Comparison of ENCODE assay signal across 8 cellular contexts in the genomic region with DNA sequence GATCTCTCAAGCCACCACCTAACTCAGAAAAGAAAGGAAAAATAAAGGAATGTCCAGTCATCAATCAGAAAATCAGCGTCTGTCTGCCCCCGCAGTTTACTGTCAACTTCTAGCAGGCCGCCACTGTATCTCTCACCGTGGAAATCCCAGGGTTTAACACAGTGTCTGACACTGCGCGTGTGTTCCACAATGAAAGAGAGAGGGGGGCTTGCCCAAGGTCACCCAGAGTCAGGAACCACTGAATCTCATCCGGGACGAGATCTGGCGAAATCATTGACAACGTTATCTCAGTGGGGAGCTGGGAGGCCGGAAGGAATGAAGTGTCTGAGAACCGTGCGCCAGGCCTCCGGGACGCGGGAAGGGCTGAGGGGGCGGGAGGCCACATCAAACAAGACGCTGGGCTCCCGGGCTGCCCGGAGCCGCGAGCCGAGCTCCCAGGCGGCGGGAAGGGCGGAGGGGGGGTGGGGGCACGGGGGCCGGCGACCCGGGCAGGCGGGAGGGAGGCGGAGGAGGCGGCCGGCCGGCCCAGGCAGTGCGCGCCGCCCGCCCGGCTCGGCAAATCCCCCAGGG. TPM values are rescaled to one million over a fixed set of nuclear protein-coding genes. Genes with fewer than 3 reads are reported as not detected.
A peak's percentile ranks its signal among the peaks of the same experiment; 100 is the strongest.
DNase-seq lines count a peak whose midpoint lies in the region; ATAC-seq and TF ChIP-seq lines count a peak whose summit lies in the region.

No MANE protein-coding gene starts in this region.

- H3K4me1 Mint-ChIP-seq in activated CD8-positive, alpha-beta T cell treated with anti-CD3 and anti-CD28 coated beads, Interleukin-2, amount 10 ng/mL, durations not matched to agents 7 days and 5 days (ENCODE audit: low read depth): peaks cover 49% of the 10 kb centered on the region
- peaks cover 59% of the 10 kb centered on the region for H3K4me1 Mint-ChIP-seq in neural progenitor cell

- peaks cover 4% of the 10 kb centered on the region; the same call in 1 of the 2 replicates for H3K27me3 ChIP-seq in Karpas-422 (ENCODE audit: low read length)
- H3K27me3 ChIP-seq in neural progenitor cell: peaks cover 3% of the 10 kb centered on the region

- no peaks in the 10 kb centered on the region for H3K36me3 Mint-ChIP-seq in activated CD8-positive, alpha-beta T cell treated with anti-CD3 and anti-CD28 coated beads, Interleukin-2, amount 10 ng/mL, durations not matched to agents 7 days and 5 days (ENCODE audit: low read depth)
- H3K36me3 Mint-ChIP-seq in neural progenitor cell: peaks cover 10% of the 10 kb centered on the region

- H3K4me3 ChIP-seq in Karpas-422 (ENCODE audit: low read length) (peak overlapping the region; percentile 61), fibroblast of the aortic adventitia (ENCODE audit: low read depth, low read length) (peak overlapping the region; percentile 39), neural progenitor cell (peak overlapping the region; percentile 12)

- H4K20me1 ChIP-seq in Karpas-422 (ENCODE audit: insufficient read depth, low read depth, low read length) (no peaks in the 10 kb centered on the region; the same call in 1 of the 2 replicates), neural progenitor cell (ENCODE audit: low read depth) (peaks cover 26% of the 10 kb centered on the region)

- H3F3A ChIP-seq in neural progenitor cell (ENCODE audit: low read depth): peaks cover 80% of the 10 kb centered on the region

- peaks cover 72% of the 10 kb centered on the region for H3K4me1 ChIP-seq in Karpas-422 (ENCODE audit: low read length)
- peaks cover 59% of the 10 kb centered on the region for H3K4me1 ChIP-seq in neural progenitor cell

- ATAC-seq in activated CD8-positive, alpha-beta T cell treated with anti-CD3 and anti-CD28 coated beads, Interleukin-2, amount 10 ng/mL, durations not matched to agents 7 days and 5 days: no peak
- ATAC-seq in HG03095 (IDR thresholded peaks at IDR 0.05; ENCODE audit: unreplicated experiment): no peak
- ATAC-seq in HG03025 (IDR thresholded peaks at IDR 0.05; ENCODE audit: low FRiP score, unreplicated experiment): no peak

- no peaks in the 10 kb centered on the region for H3K9me3 Mint-ChIP-seq in activated CD8-positive, alpha-beta T cell treated with anti-CD3 and anti-CD28 coated beads, Interleukin-2, amount 10 ng/mL, durations not matched to agents 7 days and 5 days (ENCODE audit: insufficient read depth)
- H3K9me3 Mint-ChIP-seq in neural progenitor cell: no peaks in the 10 kb centered on the region

- H3K4me2 ChIP-seq in Karpas-422 (ENCODE audit: low read depth, low read length, poor library complexity, severe bottlenecking): peak overlapping the region; percentile 71
- peak overlapping the region; percentile 62 for H3K4me2 ChIP-seq in neural progenitor cell

- H3K9me2 ChIP-seq in Karpas-422 (replicated peaks; ENCODE audit: insufficient read depth, low read length): no peaks in the 10 kb centered on the region

- DNase-seq in DMS53 treated with DMSO at 0.1 percent for 48 hours (lab: John Stamatoyannopoulos, UW; ENCODE audit: unreplicated experiment): peak; percentile 37
- peak; percentile 67 for DNase-seq in Karpas-422
- DNase-seq in activated CD8-positive, alpha-beta T cell treated with anti-CD3 and anti-CD28 coated beads, Interleukin-2, amount 10 ng/mL, durations not matched to agents 7 days and 5 days: no peak
- DNase-seq in fibroblast of the aortic adventitia (ENCODE audit: low read depth): no peak
- DNase-seq in neural progenitor cell (ENCODE audit: low spot score): no peak
- no peak for DNase-seq in GM13976 (ENCODE audit: low spot score)

- H3K79me2 ChIP-seq in Karpas-422 (ENCODE audit: low read length) (no peaks in the 10 kb centered on the region), neural progenitor cell (ENCODE audit: low read depth) (peaks cover 27% of the 10 kb centered on the region)

- H3K4me3 Mint-ChIP-seq in activated CD8-positive, alpha-beta T cell treated with anti-CD3 and anti-CD28 coated beads, Interleukin-2, amount 10 ng/mL, durations not matched to agents 7 days and 5 days: peak overlapping the region; percentile 71
- peak overlapping the region; percentile 78 for H3K4me3 Mint-ChIP-seq in neural progenitor cell

- H3K27ac ChIP-seq in Karpas-422 (ENCODE audit: low read length): no peak overlapping the region
- no peak overlapping the region for H3K27ac ChIP-seq in neural progenitor cell

- H3K36me3 ChIP-seq in Karpas-422 (ENCODE audit: insufficient read depth, low read length): peaks cover 19% of the 10 kb centered on the region; the same call in 1 of the 2 replicates
- peaks cover 4% of the 10 kb centered on the region for H3K36me3 ChIP-seq in neural progenitor cell

- H2AFZ ChIP-seq in Karpas-422 (ENCODE audit: low read length) (peak overlapping the region; percentile 49; the same call in 1 of the 2 replicates), neural progenitor cell (replicated peaks) (no peak overlapping the region)

- H3K27ac Mint-ChIP-seq in activated CD8-positive, alpha-beta T cell treated with anti-CD3 and anti-CD28 coated beads, Interleukin-2, amount 10 ng/mL, durations not matched to agents 7 days and 5 days: peak overlapping the region; percentile 48
- H3K27ac Mint-ChIP-seq in neural progenitor cell: peak overlapping the region; percentile 38

- no peak for TF ChIP-seq CTCF in fibroblast of the aortic adventitia (IDR thresholded peaks at IDR 0.05; ENCODE audit: insufficient read depth, low read length)
- TF ChIP-seq CTCF in neural progenitor cell (IDR thresholded peaks at IDR 0.05): no peak
- no peak for TF ChIP-seq CTCF in GM13976 (IDR thresholded peaks at IDR 0.05; ENCODE audit: borderline replicate concordance, control extremely low read depth, extremely low read depth, insufficient read depth, missing control alignments)

- CTCF ChIA-PET in activated CD8-positive, alpha-beta T cell treated with anti-CD3 and anti-CD28 coated beads, Interleukin-2, amount 10 ng/mL, durations not matched to agents 7 days and 5 days (lab: Charles Lee): no interaction called here

- in situ Hi-C loops in GM13976 (cut with MboI; ENCODE audit: low sequenced_read_pairs, unreplicated experiment): loop anchor here (10.0 to 25.0 kb wide), 2 partner anchors 181 to 346 kb away; no protein-coding TSS in a partner anchor

- H3K9me3 ChIP-seq in Karpas-422 (ENCODE audit: low read length) (no peaks in the 10 kb centered on the region), neural progenitor cell (ENCODE audit: low read depth) (no peaks in the 10 kb centered on the region)

- H3K9ac ChIP-seq in Karpas-422 (ENCODE audit: low read length) (peak overlapping the region; percentile 70), neural progenitor cell (no peak overlapping the region)

- POLR2A ChIA-PET in activated CD8-positive, alpha-beta T cell treated with anti-CD3 and anti-CD28 coated beads, Interleukin-2, amount 10 ng/mL, durations not matched to agents 7 days and 5 days (lab: Charles Lee): interaction anchor here (0.7 kb wide), 1 partner anchor 262 kb away, joined by 3 read pairs; no protein-coding TSS in a partner anchor

- peaks cover 69% of the 10 kb centered on the region for H3K27me3 Mint-ChIP-seq in activated CD8-positive, alpha-beta T cell treated with anti-CD3 and anti-CD28 coated beads, Interleukin-2, amount 10 ng/mL, durations not matched to agents 7 days and 5 days (ENCODE audit: low read depth)
- H3K27me3 Mint-ChIP-seq in neural progenitor cell (ENCODE audit: insufficient read depth, low read depth): peaks cover 7% of the 10 kb centered on the region

RNA-seq across cellular contexts. Expression of a gene that starts 2.2 kb away (rescaled TPM):
- total RNA-seq in Karpas-422 (2014; rRNA removed; shearing (Covaris generic); ENCODE audit: low replicate concordance): 17.4 and 20.2 TPM in 2 replicates
- not detected for total RNA-seq in activated CD8-positive, alpha-beta T cell treated with anti-CD3 and anti-CD28 coated beads, Interleukin-2, amount 10 ng/mL, durations not matched to agents 7 days and 5 days
- total RNA-seq in fibroblast of the aortic adventitia (ENCODE audit: low replicate concordance) (0.81 and 3.4 TPM in 2 replicates), neural progenitor cell (ENCODE audit: low replicate concordance) (66.5 and 71.3 TPM in 2 replicates)

Comparison
In these comparisons a context has a peak if more than half of its experiments do, and no peak if none do; other contexts are left out.
1. DNase-seq: peak in DMS53 treated with DMSO at 0.1 percent for 48 hours (single experiment) and Karpas-422 (single experiment); none in activated CD8-positive, alpha-beta T cell treated with anti-CD3 and anti-CD28 coated beads, Interleukin-2, amount 10 ng/mL, durations not matched to agents 7 days and 5 days (single experiment), fibroblast of the aortic adventitia (single experiment), neural progenitor cell (single experiment) and GM13976 (single experiment).
2. Peak in every context shown above with its lines, with median percentiles within 50 percentile points of each other: H3K4me3 ChIP-seq.